ENCODE assay signal across 6 cellular contexts in genomic region chr2:72847916-72848315, GRCh38.
"Had no signal": no experiment of that assay in that cellular context is flagged by ENCODE, and none has a peak within 500 bp of the region (broad histone marks: within the 10 kb centered on the region; RNA-seq: fewer than 3 reads in every experiment).

No MANE protein-coding gene starts in this region.

- H3K4me3 Mint-ChIP-seq: HFFc6 had no signal

- H2AFZ ChIP-seq: GM23248 had no signal

- H3K36me3 ChIP-seq: HAP-1 had no signal

- H3K27ac Mint-ChIP-seq: HFFc6 had no signal

- H3K4me1 ChIP-seq: HAP-1 had no signal

- H3K9me3 ChIP-seq: HAP-1 had no signal

- DNase-seq: GM23248, GOT3, H7, HFFc6, IMR-90 had no signal

- H3K9me3 Mint-ChIP-seq: HFFc6 had no signal

- H3K9ac ChIP-seq: GM23248 had no signal

- H3K4me3 ChIP-seq: GM23248, HAP-1 had no signal

- H3K27ac ChIP-seq: GM23248 had no signal
